9 cellular contexts compared by ENCODE assay signal in genomic region chr15:96889734-96890480, GRCh38.
DNase-seq lines count a peak whose midpoint lies in the region; ATAC-seq lines count a peak whose summit lies in the region.
"Had no signal": no experiment of that assay in that cellular context is flagged by ENCODE, and none has a peak within 500 bp of the region (broad histone marks: within the 10 kb centered on the region; RNA-seq: fewer than 3 reads in every experiment).

No MANE protein-coding gene starts in this region.

- H3K14ac ChIP-seq in mesenchymal stem cell (ENCODE audit: low read length in 2 of 2) = no peak overlapping the region

- H2AFZ ChIP-seq in mesenchymal stem cell (ENCODE audit: low read depth, low read length) = peak overlapping the region; percentile 85

- H3K79me1 ChIP-seq in mesenchymal stem cell (replicated peaks; ENCODE audit: low read length, poor library complexity, severe bottlenecking) = no peaks in the 10 kb centered on the region

- H3K27ac ChIP-seq in mesenchymal stem cell (ENCODE audit: low read length, poor library complexity, severe bottlenecking) (no peak overlapping the region), caudate nucleus (ENCODE audit: low read depth, low read length) (no peak overlapping the region)

- DNase-seq in ACHN (peak; percentile 37), H4 (ENCODE audit: low spot score) (peak; percentile 14), mesenchymal stem cell (peak; percentile 48), GOT3 (lab: John Stamatoyannopoulos, UW) (no peak), ureter (ENCODE audit: low spot score) (no peak), caudate nucleus (lab: John Stamatoyannopoulos, UW) (no peak)
- DNase-seq: NCI-H2081 had no signal

- peak overlapping the region; percentile 77 for H3K9ac ChIP-seq in mesenchymal stem cell (ENCODE audit: low read length)

- H3K4me1 ChIP-seq in mesenchymal stem cell (ENCODE audit: control insufficient read depth, insufficient read depth, low read depth, low read length) = no peaks in the 10 kb centered on the region

- peak overlapping the region; percentile 59 for H4K8ac ChIP-seq in mesenchymal stem cell (ENCODE audit: low read length)

- H3K4me3 ChIP-seq in mesenchymal stem cell (ENCODE audit: insufficient read depth in 1 of 2, low read depth in 1 of 2, low read length in 2 of 2) = peak overlapping the region in 1 of 2 experiments; percentile 74

- H3K36me3 Mint-ChIP-seq in activated naive CD8-positive, alpha-beta T cell = no peaks in the 10 kb centered on the region

- ATAC-seq in HG02763 (IDR thresholded peaks at IDR 0.05; ENCODE audit: unreplicated experiment) = no peak

- H3K23ac ChIP-seq in mesenchymal stem cell (ENCODE audit: low read length in 2 of 2) = no peak overlapping the region

- H4K91ac ChIP-seq in mesenchymal stem cell (ENCODE audit: low read length) = no peak overlapping the region

- H3K4me1 Mint-ChIP-seq in activated naive CD8-positive, alpha-beta T cell (ENCODE audit: low read depth) = peaks cover 15% of the 10 kb centered on the region

- H2AK5ac ChIP-seq in mesenchymal stem cell (ENCODE audit: low read length, severe bottlenecking) = no peak overlapping the region

- no peaks in the 10 kb centered on the region for H3K27me3 Mint-ChIP-seq in activated naive CD8-positive, alpha-beta T cell

- peak overlapping the region; percentile 83 for H3K4me3 Mint-ChIP-seq in activated naive CD8-positive, alpha-beta T cell

- no peak overlapping the region for H2BK12ac ChIP-seq in mesenchymal stem cell (ENCODE audit: low read length in 2 of 2)

- peak overlapping the region; percentile 27 for H3K4me2 ChIP-seq in mesenchymal stem cell (ENCODE audit: low read length, poor library complexity, severe bottlenecking)

- H3K18ac ChIP-seq in mesenchymal stem cell (ENCODE audit: low read depth in 1 of 2, low read length in 2 of 2) = peak overlapping the region in 1 of 2 experiments; percentile 45

- no peak overlapping the region for H3K4ac ChIP-seq in mesenchymal stem cell (ENCODE audit: low read depth in 1 of 2, low read length in 2 of 2)

- no peaks in the 10 kb centered on the region for H3K36me3 ChIP-seq in mesenchymal stem cell (ENCODE audit: control insufficient read depth in 1 of 2, insufficient read depth in 2 of 2, low read depth in 1 of 2, low read length in 2 of 2)

- H3K27me3 ChIP-seq in mesenchymal stem cell (ENCODE audit: control insufficient read depth in 1 of 2, insufficient read depth in 1 of 2, low read length in 2 of 2) = no peaks in the 10 kb centered on the region

- no peak overlapping the region for H2BK15ac ChIP-seq in mesenchymal stem cell (ENCODE audit: low read depth, poor library complexity, severe bottlenecking)

- H3K9me3 Mint-ChIP-seq in activated naive CD8-positive, alpha-beta T cell (ENCODE audit: low read depth) = no peaks in the 10 kb centered on the region

- H2BK120ac ChIP-seq in mesenchymal stem cell (ENCODE audit: low read depth, low read length) = no peak overlapping the region

- H3K27ac Mint-ChIP-seq in activated naive CD8-positive, alpha-beta T cell = no peak overlapping the region

- WGBS in mesenchymal stem cell = 51% methylated on average over 2 of the region's 6 CpGs

- H3K9me3 ChIP-seq in mesenchymal stem cell (ENCODE audit: control insufficient read depth, low read length) = no peaks in the 10 kb centered on the region

- no peak overlapping the region for H2BK5ac ChIP-seq in mesenchymal stem cell (ENCODE audit: low read depth, low read length, poor library complexity, severe bottlenecking)

- in situ Hi-C loops in ACHN (cut with HindIII; ENCODE audit: low pct_ligation_motif_present, low pct_unique_long_range_greater_than_20kb, low sequenced_read_pairs) = no loop called here

Comparison
In these comparisons a context has a peak if more than half of its experiments do, and no peak if none do; other contexts are left out.
1. DNase-seq: peak in ACHN (single experiment), H4 (single experiment) and mesenchymal stem cell (single experiment); none in GOT3 (single experiment), ureter (single experiment) and caudate nucleus (0 of 61).